ENCODE assay signal across 20 cellular contexts in the genomic region with DNA sequence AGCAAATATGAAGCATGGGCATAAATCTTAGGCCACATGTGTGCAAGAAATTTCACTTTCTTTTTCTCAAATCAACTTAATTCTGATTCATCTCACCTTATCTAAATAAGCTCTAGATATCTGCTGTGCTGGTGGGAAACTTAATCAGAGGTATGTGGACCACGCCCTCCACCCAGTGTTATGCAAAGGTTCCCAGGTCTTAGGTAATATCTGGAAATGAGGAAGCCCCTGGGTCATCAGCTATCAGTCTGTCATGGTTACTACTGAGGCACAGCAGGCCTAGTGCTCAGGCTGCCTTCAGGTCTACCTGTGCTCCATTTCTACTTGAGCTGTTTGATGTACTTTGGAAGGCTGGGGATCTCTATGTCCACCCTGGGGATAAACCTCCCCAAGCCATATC.
DNase-seq lines count a peak whose midpoint lies in the region; ATAC-seq and TF ChIP-seq lines count a peak whose summit lies in the region.
"Had no signal": no experiment of that assay in that cellular context is flagged by ENCODE, and none has a peak within 500 bp of the region (broad histone marks: within the 10 kb centered on the region; RNA-seq: fewer than 3 reads in every experiment).

No MANE protein-coding gene starts in this region.

- DNase-seq in A172 (ENCODE audit: low spot score) (peak; percentile 4), NB4 (ENCODE audit: low read depth) (peak; percentile 7), endodermal cell (peak; percentile 73), omental fat pad (ENCODE audit: low spot score) (no peak), activated gamma-delta T cell (lab: John Stamatoyannopoulos, UW) (no peak)
- no peak for DNase-seq in stimulated activated CD4-positive, alpha-beta T cell treated with anti-CD3 and anti-CD28 coated beads, Interleukin-4, amount 100 ng/mL, for 4 hours
- DNase-seq: EL, HCEC 1CT, IMR-90, NCI-H1105, NCI-H146, NCI-H2029 treated with DMSO at 0.1 percent for 48 hours, NCI-H524 treated with DMSO at 0.1 percent for 48 hours had no signal

- H3K27me3 Mint-ChIP-seq in endodermal cell (ENCODE audit: insufficient read depth): no peaks in the 10 kb centered on the region

- no peak overlapping the region for H3K27ac ChIP-seq in endodermal cell (ENCODE audit: low read depth, low read length)
- H3K27ac ChIP-seq: 22Rv1, KMS-11, SJSA1 had no signal

- peaks cover 6% of the 10 kb centered on the region for H3K9me3 Mint-ChIP-seq in endodermal cell

- H3K4me3 ChIP-seq in NB4 (ENCODE audit: low read depth, low read length) (no peak overlapping the region), endodermal cell (ENCODE audit: low read length) (no peak overlapping the region)
- H3K4me3 ChIP-seq: SJSA1 had no signal

- no peaks in the 10 kb centered on the region for H3K36me3 Mint-ChIP-seq in endodermal cell (ENCODE audit: low read depth)
- H3K36me3 Mint-ChIP-seq: CD14-positive monocyte had no signal

- H3K27me3 ChIP-seq in endodermal cell (ENCODE audit: control insufficient read depth, insufficient read depth, low read length, poor library complexity, severe bottlenecking): no peaks in the 10 kb centered on the region
- H3K27me3 ChIP-seq: SJSA1 had no signal

- H3K9ac ChIP-seq in endodermal cell (ENCODE audit: extremely low read depth, low read length, poor library complexity, severe bottlenecking): no peak overlapping the region
- H3K9ac ChIP-seq: KMS-11 had no signal

- 76% methylated on average over 1 of the region's 1 CpG; no CpG with 5 or more reads in 1 of the 2 experiments for WGBS in endodermal cell (ENCODE audit: insufficient coverage in 1 of 2, insufficient read length in 1 of 2), 2 experiments

- no peaks in the 10 kb centered on the region for H3K9me3 ChIP-seq in endodermal cell (ENCODE audit: control insufficient read depth, low read length)
- H3K9me3 ChIP-seq: SJSA1 had no signal

- peaks cover 11% of the 10 kb centered on the region for H3K4me1 ChIP-seq in endodermal cell (ENCODE audit: control insufficient read depth, insufficient read depth, low read length)
- H3K4me1 ChIP-seq: SJSA1 had no signal

- ATAC-seq in omental fat pad (ENCODE audit: low FRiP score) (peak; percentile 71), GM18870 (IDR thresholded peaks at IDR 0.05; ENCODE audit: unreplicated experiment) (no peak), GM19463 (IDR thresholded peaks at IDR 0.05; ENCODE audit: unreplicated experiment) (no peak)
- ATAC-seq: Right ventricle myocardium inferior had no signal

- no peak for TF ChIP-seq POLR2A in NB4 (IDR thresholded peaks at IDR 0.05; ENCODE audit: extremely low read depth, insufficient read length)

- no peak overlapping the region for H3K27ac Mint-ChIP-seq in endodermal cell

- H3K4me1 Mint-ChIP-seq in endodermal cell: peaks cover 14% of the 10 kb centered on the region
- H3K4me1 Mint-ChIP-seq: CD14-positive monocyte had no signal

- no peak overlapping the region for H3K4me3 Mint-ChIP-seq in endodermal cell
- H3K4me3 Mint-ChIP-seq: CD14-positive monocyte had no signal

- H3K36me3 ChIP-seq in endodermal cell (ENCODE audit: control insufficient read depth, insufficient read depth, low read length): no peaks in the 10 kb centered on the region
- H3K36me3 ChIP-seq: SJSA1 had no signal

- TF ChIP-seq CTCF in NB4 (IDR thresholded peaks at IDR 0.05; ENCODE audit: low read depth, low read length): no peak
- TF ChIP-seq CTCF in endodermal cell (conservative IDR thresholded peaks at IDR 0.05): no peak
- no peak for TF ChIP-seq CTCF in omental fat pad (IDR thresholded peaks at IDR 0.05)

Comparison
In these comparisons a context has a peak if more than half of its experiments do, and no peak if none do; other contexts are left out.
1. DNase-seq: peak in A172 (single experiment), NB4 (single experiment) and endodermal cell (single experiment); none in omental fat pad (single experiment), activated gamma-delta T cell (single experiment) and stimulated activated CD4-positive, alpha-beta T cell treated with anti-CD3 and anti-CD28 coated beads, Interleukin-4, amount 100 ng/mL, for 4 hours (0 of 2).